27 cellular contexts compared by ENCODE assay signal in the genomic region with DNA sequence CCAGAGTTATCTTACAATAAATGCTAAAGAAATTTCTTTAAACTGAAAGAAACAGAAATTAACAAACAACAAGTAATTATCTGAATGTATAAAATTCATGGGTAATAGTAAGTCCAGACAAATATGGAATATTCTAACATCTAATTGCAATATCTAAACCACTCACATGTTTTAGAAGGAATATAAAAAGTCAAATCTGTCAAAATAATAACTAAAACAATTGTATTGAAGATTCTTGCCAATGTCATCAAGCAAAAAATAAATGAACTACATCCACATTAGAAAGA.
"Had no signal": no experiment of that assay in that cellular context is flagged by ENCODE, and none has a peak within 500 bp of the region (broad histone marks: within the 10 kb centered on the region; RNA-seq: fewer than 3 reads in every experiment).

No MANE protein-coding gene starts in this region.

- H3K4me1 ChIP-seq: adrenal gland, ascending aorta, body of pancreas, breast epithelium had no signal

- H3K27ac ChIP-seq: adrenal gland, ascending aorta, body of pancreas, brain microvascular endothelial cell, breast epithelium, cardiac muscle cell had no signal

- H3K36me3 ChIP-seq: adrenal gland, ascending aorta, brain microvascular endothelial cell, breast epithelium, cardiac muscle cell had no signal

- ATAC-seq: activated naive CD4-positive, alpha-beta T cell treated with anti-CD3 and anti-CD28 coated beads, Interleukin-2, amount 50 U/mL, for 72 hours; activated naive CD8-positive, alpha-beta T cell treated with anti-CD3 and anti-CD28 coated beads, Interleukin-2, amount 50 U/mL, for 24 hours; activated T-cell treated with anti-CD3 and anti-CD28 coated beads, Interleukin-2, amount 50 U/mL, for 4 hours; activated T-cell treated with anti-CD3 and anti-CD28 coated beads, Interleukin-2, amount 50 U/mL, for 72 hours; activated T-helper 17 cell treated with anti-CD3 and anti-CD28 coated beads, Interleukin-2, amount 50 U/mL, for 72 hours had no signal

- H3K9me3 ChIP-seq: adrenal gland, ascending aorta, body of pancreas, breast epithelium had no signal

- DNase-seq: activated effector memory CD4-positive, alpha-beta T cell treated with anti-CD3 and anti-CD28 coated beads, Interleukin-2, amount 50 U/mL, for 16 hours; activated effector memory CD4-positive, alpha-beta T cell treated with Interleukin-2 at 50 U/mL for 16 hours; activated gamma-delta T cell; activated gamma-delta T cell treated with Interleukin-2 at 50 U/mL for 16 hours; activated naive CD4-positive, alpha-beta T cell; activated naive CD4-positive, alpha-beta T cell treated with anti-CD3 and anti-CD28 coated beads for 36 hours; activated naive CD4-positive, alpha-beta T cell treated with anti-CD3 and anti-CD28 coated beads, Interleukin-2, amount 10 ng/mL, durations not matched to agents 7 days and 5 days; activated naive CD4-positive, alpha-beta T cell treated with anti-CD3 and anti-CD28 coated beads, Interleukin-2, amount 50 U/mL, for 16 hours; activated naive CD4-positive, alpha-beta T cell treated with Interleukin-2 at 50 U/mL for 16 hours; activated naive CD8-positive, alpha-beta T cell treated with anti-CD3 and anti-CD28 coated beads for 36 hours; activated naive CD8-positive, alpha-beta T cell treated with anti-CD3 and anti-CD28 coated beads, Interleukin-2, amount 10 ng/mL, durations not matched to agents 7 days and 5 days; activated naive CD8-positive, alpha-beta T cell treated with anti-CD3 and anti-CD28 coated beads, Interleukin-2, amount 50 U/mL, for 24 hours; activated T-cell treated with anti-CD3 and anti-CD28 coated beads, Interleukin-2, amount 50 U/mL, for 4 hours; activated T-cell treated with anti-CD3 and anti-CD28 coated beads, Interleukin-2, amount 50 U/mL, for 48 hours; activated T-cell treated with anti-CD3 and anti-CD28 coated beads, Interleukin-2, amount 50 U/mL, for 72 hours; adrenal gland; anterior cingulate cortex; aorta; central memory CD4-positive, alpha-beta T cell; cerebellar nuclear complex had no signal

- H3K27me3 ChIP-seq: adrenal gland, ascending aorta, body of pancreas, brain microvascular endothelial cell, breast epithelium, cardiac muscle cell had no signal

- H3K4me3 ChIP-seq: adrenal gland, ascending aorta, body of pancreas, breast epithelium, cardiac muscle cell had no signal
